Comparison of ENCODE assay signal across 1 cellular context in the genomic region with DNA sequence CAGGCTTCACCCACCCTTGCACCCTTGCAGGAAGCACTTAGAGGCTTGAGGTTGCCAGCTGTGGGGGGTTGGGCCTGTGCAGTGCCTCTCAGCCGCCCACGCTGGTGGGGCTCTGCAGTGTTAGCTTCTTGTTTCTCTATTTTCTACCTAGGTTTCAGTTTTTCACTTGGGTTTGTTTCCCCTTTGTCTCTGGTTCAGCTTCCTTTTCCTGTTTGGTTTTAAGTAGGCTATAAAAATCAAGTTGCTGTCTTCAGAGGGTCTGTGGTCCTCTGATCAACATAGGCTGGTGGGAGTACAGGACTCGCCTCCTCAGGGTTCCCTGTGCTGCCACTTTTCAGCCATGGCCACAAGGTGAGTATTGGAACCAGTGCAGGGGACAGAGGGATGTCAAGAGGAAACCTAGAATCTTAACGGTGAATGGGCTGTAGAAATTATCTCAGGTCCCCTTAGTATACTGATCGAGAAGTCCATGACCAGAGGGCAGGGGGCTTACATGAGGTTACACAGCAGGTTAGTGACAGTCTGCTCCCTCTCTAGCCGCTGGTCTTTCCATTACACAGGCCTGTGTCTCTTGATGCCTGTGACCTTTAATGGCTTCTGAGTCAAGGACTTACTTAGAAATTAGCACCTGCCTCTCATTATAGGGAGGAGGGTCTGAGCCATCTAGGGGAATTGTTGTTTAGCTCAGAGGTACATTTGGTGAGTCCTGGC.
TF ChIP-seq lines count a peak whose summit lies in the region.

TSS of gene EVL (plus strand) at position 262 of the 711 bp plus-strand sequence. CDS start at position 341, 79 bp downstream.

TF ChIP-seq in HCT116, 20 proteins besides CTCF, POLR2A, EP300 and RAD21 (continued from another document):
- TF ChIP-seq REST (IDR thresholded peaks at IDR 0.05; ENCODE audit: low read depth) (no peak), ZBTB33 (IDR thresholded peaks at IDR 0.05; ENCODE audit: extremely low read depth, insufficient replicate concordance, low read length) (no peak), POLR2AphosphoS5 (IDR thresholded peaks at IDR 0.05; ENCODE audit: low read depth, low read length) (no peak), EZH2phosphoT487 (IDR thresholded peaks at IDR 0.05; ENCODE audit: borderline replicate concordance) (no peak), EGR1 (IDR thresholded peaks at IDR 0.05; ENCODE audit: low read depth) (no peak), CEBPB (IDR thresholded peaks at IDR 0.05; ENCODE audit: low read depth) (no peak), ELF1 (IDR thresholded peaks at IDR 0.05; ENCODE audit: borderline replicate concordance, low read depth) (no peak)
